8 cellular contexts compared by ENCODE assay signal in the genomic region with DNA sequence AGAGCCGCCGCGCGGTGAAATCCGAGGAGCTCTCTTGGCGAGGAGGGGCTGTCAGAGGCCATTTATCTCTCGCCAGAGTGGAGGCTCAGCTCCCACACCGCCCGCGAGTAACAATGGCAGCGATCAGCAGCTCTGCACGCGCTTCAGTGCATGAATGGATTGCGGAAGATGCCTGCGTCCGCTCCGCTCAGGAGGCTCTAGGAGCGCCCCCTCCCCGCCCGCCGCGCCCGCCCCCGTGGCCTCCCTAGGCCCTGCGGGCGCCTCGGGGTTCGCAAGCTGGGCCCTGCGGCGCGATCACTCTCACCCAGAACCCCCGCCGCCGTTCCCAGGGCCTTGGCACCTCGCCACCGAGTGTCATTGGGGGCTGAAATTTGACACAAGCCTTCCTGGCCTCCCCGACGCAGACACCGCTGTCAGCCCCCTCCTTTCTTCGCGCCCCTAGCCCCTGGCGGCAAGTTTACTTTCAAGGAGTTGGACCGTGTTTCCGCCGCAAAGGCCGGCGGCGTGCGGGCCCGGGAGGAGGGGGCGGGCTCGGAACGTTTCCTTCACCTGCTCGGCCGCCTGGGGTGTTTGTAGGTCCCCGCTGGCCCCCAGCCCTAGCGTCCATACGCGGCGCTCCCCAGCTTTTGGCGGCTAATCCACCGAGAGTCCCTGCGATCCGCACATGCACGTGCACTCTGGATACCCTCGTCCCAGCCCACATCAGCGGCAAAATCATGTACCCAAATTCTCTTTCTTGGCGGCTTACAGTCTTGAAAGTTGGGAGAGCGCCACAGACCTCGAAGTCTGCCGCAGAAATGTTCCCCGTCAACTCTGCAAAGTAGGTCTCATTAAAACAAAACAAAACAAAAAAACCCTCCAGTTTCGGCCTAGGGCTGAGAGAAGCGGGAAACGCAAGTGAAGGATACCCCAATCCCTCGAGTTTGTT. TPM values are rescaled to one million over a fixed set of nuclear protein-coding genes. Genes with fewer than 3 reads are reported as not detected.
DNase-seq lines count a peak whose midpoint lies in the region; ATAC-seq, FAIRE-seq and TF ChIP-seq lines count a peak whose summit lies in the region.

No MANE protein-coding gene starts in this region.

- TF ChIP-seq CTCF in tibial artery (IDR thresholded peaks at IDR 0.05) (no peak), kidney (IDR thresholded peaks at IDR 0.05; ENCODE audit: borderline replicate concordance, extremely low read depth, insufficient read depth) (no peak)

- H3K4me3 ChIP-seq in tibial artery (peak overlapping the region; percentile 51 to 60), kidney (ENCODE audit: low read length in 2 of 2) (peak overlapping the region in 1 of 2 donors; percentile 51)

- peak overlapping the region; percentile 57 for H3K4me3 Mint-ChIP-seq in dendritic cell treated with granulocyte-macrophage colony-stimulating factor and Interleukin-4, amounts not matched to agents 40 ng/mL and 50 ng/mL, for 4 days
- H3K4me3 Mint-ChIP-seq in memory B cell = peak overlapping the region; percentile 67

- H3K9ac ChIP-seq in kidney (ENCODE audit: low read length in 2 of 2) = no peak overlapping the region

- DNase-seq in NCI-H1417 (lab: John Stamatoyannopoulos, UW) (peak; percentile 53 to 83 (median 71)), NCI-H1417 treated with DMSO at 0.1 percent for 48 hours (lab: John Stamatoyannopoulos, UW) (no peak), NCI-H774 (lab: John Stamatoyannopoulos, UW) (peak; percentile 17), memory B cell (ENCODE audit: low spot score in 2 of 2) (no peak), tibial artery (no peak), kidney (no peak)

- H3K27me3 Mint-ChIP-seq in dendritic cell treated with granulocyte-macrophage colony-stimulating factor and Interleukin-4, amounts not matched to agents 40 ng/mL and 50 ng/mL, for 4 days = peaks cover 54% of the 10 kb centered on the region
- no peaks in the 10 kb centered on the region for H3K27me3 Mint-ChIP-seq in memory B cell

- intact Hi-C loops in dendritic cell treated with granulocyte-macrophage colony-stimulating factor and Interleukin-4, amounts not matched to agents 40 ng/mL and 50 ng/mL, for 4 days (cut with micrococcal nuclease) = no loop called here
- intact Hi-C loops in tibial artery (cut with DNase I; ENCODE audit: low total_unique reads) (no loop called here), kidney (cut with DNase I) (no loop called here)

- H3K27me3 ChIP-seq in tibial artery = no peaks in the 10 kb centered on the region

- peaks cover 0 to 25% (median 16%) of the 10 kb centered on the region in 4 donors for H3K4me1 ChIP-seq in tibial artery
- peaks cover 0 to 3% of the 10 kb centered on the region in 2 donors for H3K4me1 ChIP-seq in kidney (ENCODE audit: control insufficient read depth in 1 of 2, insufficient read depth in 1 of 2, low read depth in 1 of 2, low read length in 2 of 2)

- H3K4me1 Mint-ChIP-seq in dendritic cell treated with granulocyte-macrophage colony-stimulating factor and Interleukin-4, amounts not matched to agents 40 ng/mL and 50 ng/mL, for 4 days (ENCODE audit: low read depth) = peaks cover 48% of the 10 kb centered on the region
- H3K4me1 Mint-ChIP-seq in memory B cell = peaks cover 5% of the 10 kb centered on the region

- H3K36me3 ChIP-seq in tibial artery = no peaks in the 10 kb centered on the region
- no peaks in the 10 kb centered on the region for H3K36me3 ChIP-seq in kidney (ENCODE audit: control insufficient read depth in 1 of 2, insufficient read depth in 2 of 2, low read length in 2 of 2)

- H3K27ac ChIP-seq in tibial artery = peak overlapping the region; percentile 52 to 58
- no peak overlapping the region for H3K27ac ChIP-seq in kidney (ENCODE audit: low read depth in 2 of 2, low read length in 2 of 2)

- no peaks in the 10 kb centered on the region for H3K9me3 Mint-ChIP-seq in dendritic cell treated with granulocyte-macrophage colony-stimulating factor and Interleukin-4, amounts not matched to agents 40 ng/mL and 50 ng/mL, for 4 days
- H3K9me3 Mint-ChIP-seq in memory B cell = no peaks in the 10 kb centered on the region

- no peak for FAIRE-seq in kidney (lab: Jason Lieb, UNC)

- ATAC-seq in memory B cell (ENCODE audit: low read depth) (peak; percentile 83), HG02973 (IDR thresholded peaks at IDR 0.05; ENCODE audit: unreplicated experiment) (no peak)

- no peaks in the 10 kb centered on the region for H3K9me3 ChIP-seq in tibial artery
- no peaks in the 10 kb centered on the region for H3K9me3 ChIP-seq in kidney (ENCODE audit: control insufficient read depth in 1 of 2, low read length in 2 of 2)

- no peaks in the 10 kb centered on the region for H3K36me3 Mint-ChIP-seq in dendritic cell treated with granulocyte-macrophage colony-stimulating factor and Interleukin-4, amounts not matched to agents 40 ng/mL and 50 ng/mL, for 4 days (ENCODE audit: low read depth)
- H3K36me3 Mint-ChIP-seq in memory B cell = no peaks in the 10 kb centered on the region

- no peak overlapping the region for H3K27ac Mint-ChIP-seq in dendritic cell treated with granulocyte-macrophage colony-stimulating factor and Interleukin-4, amounts not matched to agents 40 ng/mL and 50 ng/mL, for 4 days
- peak overlapping the region; percentile 20 for H3K27ac Mint-ChIP-seq in memory B cell

RNA-seq across cellular contexts. Expression of a gene that starts 49.0 kb away (rescaled TPM):
- total RNA-seq in kidney = 33.9 TPM
- 7.7 TPM for polyA plus RNA-seq in kidney (ENCODE audit: insufficient read depth, low read depth, low replicate concordance)

Comparison
In these comparisons a context has a peak if more than half of its experiments do, and no peak if none do; other contexts are left out.
1. DNase-seq: peak in NCI-H1417 (3 of 3) and NCI-H774 (single experiment); none in NCI-H1417 treated with DMSO at 0.1 percent for 48 hours (single experiment), memory B cell (0 of 2), tibial artery (0 of 2) and kidney (single experiment).
2. H3K27ac ChIP-seq: peak in tibial artery (2 of 2); none in kidney (0 of 2).